In genomic region chr16:258091-258490, GRCh38 we compare ENCODE assay signal across 3 cellular contexts. TPM values are rescaled to one million over a fixed set of nuclear protein-coding genes. Genes with fewer than 3 reads are reported as not detected.
"Had no signal": no experiment of that assay in that cellular context is flagged by ENCODE, and none has a peak within 500 bp of the region (broad histone marks: within the 10 kb centered on the region; RNA-seq: fewer than 3 reads in every experiment).

No MANE protein-coding gene starts in this region.

RNA-seq across cellular contexts. Expression of gene RGS11, which starts 17.7 kb away (rescaled TPM):
- total RNA-seq: H4 had no signal

RNA-seq across cellular contexts. Expression of gene ARHGDIG, which starts 22.3 kb away (rescaled TPM):
- total RNA-seq: H4, HFFc6 had no signal

RNA-seq across cellular contexts. Expression of gene PDIA2, which starts 24.9 kb away (rescaled TPM):
- total RNA-seq: GM23248, H4, HFFc6 had no signal
- polyA plus RNA-seq: GM23248 had no signal
